1 cellular context compared by ENCODE assay signal in genomic region chr16:68739964-68740627, GRCh38.
TF ChIP-seq lines count a peak whose summit lies in the region.

No MANE protein-coding gene starts in this region.

TF ChIP-seq in HepG2, 621 proteins besides CTCF, POLR2A, EP300 and RAD21 (continued from another document):
- TF ChIP-seq CEBPZ (IDR thresholded peaks at IDR 0.05; ENCODE audit: low read length) (no peak), ARID5B (CRISPR knock-in tag; IDR thresholded peaks at IDR 0.05) (peak; percentile 46), ZNF362 (CRISPR knock-in tag; IDR thresholded peaks at IDR 0.05; ENCODE audit: borderline replicate concordance) (peak; percentile 97), KLF9 (CRISPR knock-in tag; IDR thresholded peaks at IDR 0.05; ENCODE audit: low read depth) (0 out of 2 replicates have a peak, but pooled peaks have one; percentile 57), ZFP91 (CRISPR knock-in tag; IDR thresholded peaks at IDR 0.05; ENCODE audit: borderline replicate concordance) (no peak), ELF3 (CRISPR knock-in tag; IDR thresholded peaks at IDR 0.05) (peak; percentile 22; the same call in 1 of the 2 replicates), NFYC (CRISPR knock-in tag; IDR thresholded peaks at IDR 0.05) (peak; percentile 45; the same call in 1 of the 2 replicates), CCDC6 (CRISPR knock-in tag; IDR thresholded peaks at IDR 0.05) (no peak), NR3C1 (CRISPR knock-in tag; IDR thresholded peaks at IDR 0.05) (no peak), MIXL1 (CRISPR knock-in tag; IDR thresholded peaks at IDR 0.05) (peak; percentile 53), ZNF530 (CRISPR knock-in tag; IDR thresholded peaks at IDR 0.05; ENCODE audit: low read depth) (no peak)
TF ChIP-seq in HepG2: peak in this region for 107.
